28 cellular contexts compared by ENCODE assay signal in the genomic region with DNA sequence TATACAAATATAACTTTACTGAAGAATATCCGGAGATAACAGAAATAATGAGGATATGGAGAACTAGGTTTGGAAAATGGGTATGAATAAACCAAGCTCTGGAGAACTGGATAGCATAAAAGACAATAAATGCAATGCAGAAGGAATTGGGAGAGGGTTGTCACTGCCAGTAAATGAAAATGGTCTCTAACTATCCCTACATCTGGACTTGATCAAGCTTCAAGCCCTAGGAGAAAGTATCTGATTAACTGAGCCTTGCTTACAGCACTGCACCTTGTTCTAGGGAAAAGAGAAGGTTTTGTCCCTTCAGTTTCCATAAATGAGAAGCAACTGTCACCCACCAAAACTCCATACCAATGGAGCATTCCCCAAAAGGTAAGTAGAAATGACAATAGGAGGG.
"Had no signal": no experiment of that assay in that cellular context is flagged by ENCODE, and none has a peak within 500 bp of the region (broad histone marks: within the 10 kb centered on the region; RNA-seq: fewer than 3 reads in every experiment).

No MANE protein-coding gene starts in this region.

- H3K4me3 ChIP-seq: coronary artery, esophagus squamous epithelium, heart left ventricle, hepatocyte, left lung, neural progenitor cell, smooth muscle cell, thoracic aorta, tibial nerve, upper lobe of left lung had no signal

- FAIRE-seq: frontal cortex, islet of Langerhans, urothelium cell line had no signal

- H3K36me3 ChIP-seq: esophagus squamous epithelium, heart left ventricle, left lung, neural progenitor cell, thoracic aorta, tibial nerve, upper lobe of left lung had no signal

- H3K27ac ChIP-seq: coronary artery, esophagus squamous epithelium, heart left ventricle, hepatocyte, left lung, neural progenitor cell, parathyroid adenoma, thoracic aorta, tibial nerve, upper lobe of left lung had no signal

- H3K4me1 ChIP-seq: left lung, parathyroid adenoma had no signal

- ATAC-seq: heart left ventricle; left cardiac atrium; left lung; naive thymus-derived CD4-positive, alpha-beta T cell; sciatic nerve had no signal

- DNase-seq: dermis blood vessel endothelial cell; effector memory CD4-positive, alpha-beta T cell; erythroblast; esophagus squamous epithelium; heart left ventricle; left cardiac atrium; left lung; mammary epithelial cell; mesendoderm; midbrain; naive thymus-derived CD4-positive, alpha-beta T cell; stimulated activated CD4-positive, alpha-beta T cell treated with anti-CD3 and anti-CD28 coated beads, Interleukin-12 subunit alpha, Interleukin-12 subunit beta, amount 100 ng/mL, for 4 hours; stimulated activated CD4-positive, alpha-beta T cell treated with anti-CD3 and anti-CD28 coated beads, Interleukin-1b, Interleukin-23, amount 100 ng/mL, for 48 hours; stimulated activated CD4-positive, alpha-beta T cell treated with anti-CD3 and anti-CD28 coated beads, Interleukin-4, amount 100 ng/mL, for 1 hour; stimulated activated CD8-positive, alpha-beta memory T cell treated with anti-CD3 and anti-CD28 coated beads, Interleukin-4, amount 100 ng/mL, for 48 hours; stimulated activated naive CD4-positive, alpha-beta T cell treated with Interleukin-2 at 50 U/mL for 16 hours; upper lobe of left lung had no signal

- H3K27me3 ChIP-seq: esophagus squamous epithelium, heart left ventricle, hepatocyte, left lung, neural progenitor cell, tibial nerve, upper lobe of left lung had no signal

- H3K9me3 ChIP-seq: esophagus squamous epithelium, heart left ventricle, left lung, thoracic aorta, tibial nerve, upper lobe of left lung had no signal
